In genomic region chr3:124845406-124845805, GRCh38 we compare ENCODE assay signal across 9 cellular contexts. TPM values are rescaled to one million over a fixed set of nuclear protein-coding genes. Genes with fewer than 3 reads are reported as not detected.
DNase-seq lines count a peak whose midpoint lies in the region; ATAC-seq, FAIRE-seq and TF ChIP-seq lines count a peak whose summit lies in the region.
"Had no signal": no experiment of that assay in that cellular context is flagged by ENCODE, and none has a peak within 500 bp of the region (broad histone marks: within the 10 kb centered on the region; RNA-seq: fewer than 3 reads in every experiment).

No MANE protein-coding gene starts in this region.

- H3K9ac ChIP-seq in endothelial cell of umbilical vein (replicated peaks; ENCODE audit: extremely low read depth, insufficient read depth, low read length) (peak overlapping the region; percentile 25), mucosa of rectum (ENCODE audit: low read depth in 1 of 2, low read length in 2 of 2) (peak overlapping the region in 1 of 2 donors; percentile 38)

- H3K9me3 ChIP-seq in MG63 = no peaks in the 10 kb centered on the region
- H3K9me3 ChIP-seq in endothelial cell of umbilical vein (replicated peaks; ENCODE audit: control insufficient read depth, insufficient read depth, low read length) = no peaks in the 10 kb centered on the region
- H3K9me3 ChIP-seq in mucosa of rectum (ENCODE audit: control insufficient read depth in 2 of 2, low read length in 2 of 2) = no peaks in the 10 kb centered on the region

- POLR2A ChIA-PET in endothelial cell of umbilical vein (lab: Charles Lee) = interaction anchor here (1.2 kb wide), 1 partner anchor 10 kb away, joined by 7 read pairs; no protein-coding TSS in a partner anchor

- no peaks in the 10 kb centered on the region for H3K79me2 ChIP-seq in endothelial cell of umbilical vein (ENCODE audit: control insufficient read depth, insufficient read depth, low read length)

- no peak overlapping the region for H3K27ac Mint-ChIP-seq in activated T-helper 17 cell treated with anti-CD3 and anti-CD28 coated beads, Interleukin-2, amount 50 U/mL, for 72 hours

- DNase-seq in MG63 (peak; percentile 89), endothelial cell of umbilical vein (ENCODE audit: low read depth, low spot score) (peak; percentile 70), GM19239 (ENCODE audit: insufficient read length, low spot score) (no peak), OCI-M1 (lab: John Stamatoyannopoulos, UW) (no peak)

- dilution Hi-C loops in endothelial cell of umbilical vein (cut with MboI; ENCODE audit: extremely low pct_ligation_motif_present, low sequenced_read_pairs) = no loop called here

- H4K20me1 ChIP-seq in endothelial cell of umbilical vein (replicated peaks; ENCODE audit: control insufficient read depth, extremely low read depth, insufficient read depth, low read length) = no peaks in the 10 kb centered on the region

- ATAC-seq in activated T-helper 17 cell treated with anti-CD3 and anti-CD28 coated beads, Interleukin-2, amount 50 U/mL, for 72 hours (replicated peaks) = no peak
- ATAC-seq in HG03139 (IDR thresholded peaks at IDR 0.05; ENCODE audit: unreplicated experiment) = no peak

- TF ChIP-seq CTCF in endothelial cell of umbilical vein (IDR thresholded peaks at IDR 0.05; ENCODE audit: extremely low read depth in 1 of 2, insufficient read depth in 1 of 2, low read depth in 1 of 2, low read length in 2 of 2) = no peak

- no peak overlapping the region for H3K4me2 ChIP-seq in endothelial cell of umbilical vein (ENCODE audit: insufficient read depth, low read length)

- H3K27me3 ChIP-seq in MG63 = no peaks in the 10 kb centered on the region
- H3K27me3 ChIP-seq in endothelial cell of umbilical vein (ENCODE audit: control insufficient read depth in 2 of 2, insufficient read depth in 2 of 2, low read length in 2 of 2) = no peaks in the 10 kb centered on the region
- H3K27me3 ChIP-seq in mucosa of rectum (ENCODE audit: control insufficient read depth in 2 of 2, insufficient read depth in 2 of 2, low read length in 2 of 2) = no peaks in the 10 kb centered on the region

- H3K9me1 ChIP-seq in endothelial cell of umbilical vein (replicated peaks; ENCODE audit: control insufficient read depth, extremely low read depth, insufficient read depth, low read length) = no peaks in the 10 kb centered on the region

- H3K36me3 ChIP-seq in MG63 (peaks cover 16% of the 10 kb centered on the region), endothelial cell of umbilical vein (ENCODE audit: control insufficient read depth in 2 of 2, extremely low read depth in 1 of 2, insufficient read depth in 2 of 2, low read length in 2 of 2) (peaks cover 0 to 6% of the 10 kb centered on the region in 2 experiments), mucosa of rectum (ENCODE audit: control insufficient read depth in 2 of 2, insufficient read depth in 2 of 2, low read length in 2 of 2) (peaks cover 16 to 17% of the 10 kb centered on the region in 2 donors)

- CTCF ChIA-PET in endothelial cell of umbilical vein (lab: Charles Lee) = interaction anchor here (0.6 to 3.2 kb wide), 20 partner anchors 8 to 85 kb away, joined by 3 to 26 read pairs (median 4); no protein-coding TSS in a partner anchor

- H3K4me3 ChIP-seq in MG63 = no peak overlapping the region
- no peak overlapping the region for H3K4me3 ChIP-seq in endothelial cell of umbilical vein (replicated peaks in 1 of 3; ENCODE audit: insufficient read depth in 1 of 3, low read depth in 1 of 3, low read length in 3 of 3)
- no peak overlapping the region for H3K4me3 ChIP-seq in mucosa of rectum (ENCODE audit: low read length in 2 of 2)

- intact Hi-C loops in endothelial cell of umbilical vein (cut with micrococcal nuclease) = loop anchor here (2.0 kb wide), 1 partner anchor 15 kb away; no protein-coding TSS in a partner anchor

- no TSS peak for BruUV-seq in endothelial cell of umbilical vein (replicated peaks; lab: Mats Ljungman, UMichigan)

- H3K9me3 Mint-ChIP-seq in activated T-helper 17 cell treated with anti-CD3 and anti-CD28 coated beads, Interleukin-2, amount 50 U/mL, for 72 hours = no peaks in the 10 kb centered on the region
- H3K9me3 Mint-ChIP-seq: central memory CD8-positive, alpha-beta T cell had no signal

- H2AFZ ChIP-seq in endothelial cell of umbilical vein (ENCODE audit: low read depth, low read length) = peak overlapping the region; percentile 25

- H3K4me1 ChIP-seq in endothelial cell of umbilical vein (ENCODE audit: control insufficient read depth, extremely low read depth, insufficient read depth, low read length) = peaks cover 9% of the 10 kb centered on the region
- H3K4me1 ChIP-seq in mucosa of rectum (ENCODE audit: control insufficient read depth in 2 of 2, insufficient read depth in 2 of 2, low read length in 2 of 2) = peaks cover 13 to 16% of the 10 kb centered on the region in 2 donors

- H3K27ac ChIP-seq in endothelial cell of umbilical vein (ENCODE audit: insufficient read depth, low read depth, low read length) = peak overlapping the region; percentile 11
- H3K27ac ChIP-seq in mucosa of rectum (ENCODE audit: low read depth in 2 of 2, low read length in 2 of 2) = peak overlapping the region; percentile 69 to 81

- no peaks in the 10 kb centered on the region for H3K36me3 Mint-ChIP-seq in activated T-helper 17 cell treated with anti-CD3 and anti-CD28 coated beads, Interleukin-2, amount 50 U/mL, for 72 hours (ENCODE audit: low read depth)

- FAIRE-seq in endothelial cell of umbilical vein (lab: Jason Lieb, UNC) (peak; percentile 82), GM19239 (lab: Jason Lieb, UNC) (no peak)

- H3K4me3 Mint-ChIP-seq in activated T-helper 17 cell treated with anti-CD3 and anti-CD28 coated beads, Interleukin-2, amount 50 U/mL, for 72 hours = no peak overlapping the region
- H3K4me3 Mint-ChIP-seq: central memory CD8-positive, alpha-beta T cell; IgD-negative memory B cell had no signal

- no peaks in the 10 kb centered on the region for H3K4me1 Mint-ChIP-seq in activated T-helper 17 cell treated with anti-CD3 and anti-CD28 coated beads, Interleukin-2, amount 50 U/mL, for 72 hours
- H3K4me1 Mint-ChIP-seq: IgD-negative memory B cell had no signal

- no peak for TF ChIP-seq POLR2A in endothelial cell of umbilical vein (IDR thresholded peaks at IDR 0.05; ENCODE audit: low read depth, low read length)

- H3K27me3 Mint-ChIP-seq in activated T-helper 17 cell treated with anti-CD3 and anti-CD28 coated beads, Interleukin-2, amount 50 U/mL, for 72 hours = peaks cover 11% of the 10 kb centered on the region

TF ChIP-seq in endothelial cell of umbilical vein, 7 proteins besides CTCF, POLR2A, EP300 and RAD21:
- TF ChIP-seq MYC (IDR thresholded peaks at IDR 0.05; ENCODE audit: low read depth, low read length) = no peak
- no peak for TF ChIP-seq GATA2 (IDR thresholded peaks at IDR 0.05; ENCODE audit: insufficient read depth, insufficient read length, low read depth, low read length)
- TF ChIP-seq POLR2AphosphoS5 (IDR thresholded peaks at IDR 0.05; ENCODE audit: insufficient read depth, low read depth, low read length) = peak; percentile 13
- TF ChIP-seq JUN (IDR thresholded peaks at IDR 0.05; ENCODE audit: borderline replicate concordance, insufficient read depth, insufficient read length, low read depth) = no peak
- no peak for TF ChIP-seq MAX (IDR thresholded peaks at IDR 0.05; ENCODE audit: insufficient read depth, insufficient read length)
- TF ChIP-seq FOS (IDR thresholded peaks at IDR 0.05; ENCODE audit: borderline replicate concordance, insufficient read depth, low read length) = peak; percentile 30
- no peak for TF ChIP-seq EZH2 (IDR thresholded peaks at IDR 0.05; ENCODE audit: borderline replicate concordance, low read depth, low read length, severe bottlenecking)

RNA-seq across cellular contexts. Expression of gene ITGB5, which starts 41.8 kb away (rescaled TPM):
- 115 and 121 TPM in 2 replicates for total RNA-seq in MG63 (2014; rRNA removed; shearing (Covaris generic); ENCODE audit: low replicate concordance)
- 144 TPM in 2 replicates for total RNA-seq in endothelial cell of umbilical vein
- polyA plus RNA-seq in endothelial cell of umbilical vein = 126 and 170 TPM in 2 replicates
- 161 and 176 TPM in 2 replicates for polyA plus RNA-seq in endothelial cell of umbilical vein (2011; cell fraction: cytosol; rRNA removed)
- polyA plus RNA-seq in endothelial cell of umbilical vein (2011; cell fraction: nucleus; rRNA removed) = 113 and 120 TPM in 2 replicates
- 102 and 144 TPM in 2 replicates for polyA plus RNA-seq in endothelial cell of umbilical vein (2012)
- 166 and 180 TPM in 2 replicates for polyA minus RNA-seq in endothelial cell of umbilical vein
- 32.4 TPM for polyA minus RNA-seq in endothelial cell of umbilical vein (2011; cell fraction: cytosol; rRNA and poly(A)+ RNA removed)
- 36.5 and 59.5 TPM in 2 replicates for polyA minus RNA-seq in endothelial cell of umbilical vein (2011; cell fraction: nucleus; rRNA and poly(A)+ RNA removed)
- total RNA-seq in activated T-helper 17 cell treated with anti-CD3 and anti-CD28 coated beads, Interleukin-2, amount 50 U/mL, for 72 hours = 1 to 10 TPM in 1 of 2 donors, under 1 TPM in 1; 0.61 to 1.1 TPM

Comparison
In these comparisons a context has a peak if more than half of its experiments do, and no peak if none do; other contexts are left out.
1. DNase-seq: peak in MG63 (single experiment) and endothelial cell of umbilical vein (single experiment); none in GM19239 (single experiment) and OCI-M1 (single experiment).
2. RNA of gene ITGB5, which starts 41.8 kb away (total RNA-seq): 144 TPM in endothelial cell of umbilical vein and 115 to 121 TPM in MG63; 0.61 to 1.1 TPM in activated T-helper 17 cell treated with anti-CD3 and anti-CD28 coated beads, Interleukin-2, amount 50 U/mL, for 72 hours; every median in the first group is over 10 times any median in the second.